In the genomic region with DNA sequence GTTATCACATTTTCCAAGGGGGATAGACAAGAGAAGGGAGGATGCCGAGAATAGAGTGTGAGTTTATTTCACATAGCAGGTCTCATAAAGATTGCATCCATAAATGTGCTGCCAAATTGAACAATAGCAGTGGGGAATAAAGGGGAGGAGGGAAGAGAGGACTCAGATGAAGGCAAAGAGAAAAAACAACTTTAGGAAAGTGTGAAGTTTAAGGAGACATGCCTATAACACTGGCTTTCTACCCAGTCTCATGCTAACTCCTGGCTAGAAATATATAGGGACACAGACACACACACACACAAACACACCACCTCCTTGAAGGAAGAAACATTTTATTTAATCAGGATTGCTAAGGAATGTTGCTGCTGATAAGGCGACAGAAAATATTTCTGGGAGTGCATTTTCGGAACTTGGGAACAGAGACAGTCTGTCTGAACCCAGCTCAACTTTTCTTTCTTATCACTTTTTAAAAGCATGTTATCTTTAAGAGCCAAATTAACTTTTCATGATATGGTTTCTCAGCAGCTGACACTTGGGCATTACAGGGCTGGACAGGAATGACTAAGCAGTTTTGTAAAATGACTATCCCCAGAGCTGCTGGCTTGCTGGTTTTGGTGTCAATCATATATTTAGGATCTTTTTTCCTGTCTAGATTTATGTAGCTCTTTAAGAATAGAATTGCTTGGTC, we compare ENCODE assay signal across 8 cellular contexts.
DNase-seq lines count a peak whose midpoint lies in the region; ATAC-seq and TF ChIP-seq lines count a peak whose summit lies in the region.

No MANE protein-coding gene starts in this region.

- no peaks in the 10 kb centered on the region for H3K27me3 ChIP-seq in thoracic aorta (replicated peaks; ENCODE audit: insufficient read depth)

- DNase-seq in AG09309 (ENCODE audit: low read depth) (peak; percentile 56), LHCN-M2 (ENCODE audit: low read depth) (peak; percentile 77), fibroblast of the conjunctiva (ENCODE audit: low read depth) (peak; percentile 10), thoracic aorta (ENCODE audit: low spot score) (no peak), RKO (ENCODE audit: low spot score) (no peak), NAMALWA (ENCODE audit: low spot score) (no peak), NCI-H1417 treated with DMSO at 0.1 percent for 48 hours (lab: John Stamatoyannopoulos, UW) (no peak)

- H3K36me3 ChIP-seq in thoracic aorta = no peaks in the 10 kb centered on the region

- TF ChIP-seq CTCF in AG09309 (IDR thresholded peaks at IDR 0.05; ENCODE audit: control insufficient read depth, insufficient read depth, low read depth, low read length, missing control alignments) (no peak), thoracic aorta (IDR thresholded peaks at IDR 0.05) (no peak)

- H3K4me3 ChIP-seq in AG09309 (ENCODE audit: control insufficient read depth, low read depth, low read length) = no peak overlapping the region
- peak overlapping the region; percentile 41 for H3K4me3 ChIP-seq in thoracic aorta

- peak overlapping the region; percentile 62 to 80 for H3K27ac ChIP-seq in thoracic aorta

- no peaks in the 10 kb centered on the region for H3K9me3 ChIP-seq in thoracic aorta

- H3K4me1 ChIP-seq in thoracic aorta (ENCODE audit: control insufficient read depth in 1 of 2, low read depth in 2 of 2) = peaks cover 10 to 31% of the 10 kb centered on the region in 2 donors

- peak; percentile 53 for ATAC-seq in GM21723 (IDR thresholded peaks at IDR 0.05; ENCODE audit: unreplicated experiment)
- no peak for ATAC-seq in thoracic aorta (ENCODE audit: insufficient number of reproducible peaks, low FRiP score, low read depth)

Comparison
In these comparisons a context has a peak if more than half of its experiments do, and no peak if none do; other contexts are left out.
1. DNase-seq: peak in AG09309 (single experiment), LHCN-M2 (single experiment) and fibroblast of the conjunctiva (single experiment); none in thoracic aorta (single experiment), RKO (single experiment), NAMALWA (single experiment) and NCI-H1417 treated with DMSO at 0.1 percent for 48 hours (single experiment).